ENCODE assay signal across 1 cellular context in the genomic region with DNA sequence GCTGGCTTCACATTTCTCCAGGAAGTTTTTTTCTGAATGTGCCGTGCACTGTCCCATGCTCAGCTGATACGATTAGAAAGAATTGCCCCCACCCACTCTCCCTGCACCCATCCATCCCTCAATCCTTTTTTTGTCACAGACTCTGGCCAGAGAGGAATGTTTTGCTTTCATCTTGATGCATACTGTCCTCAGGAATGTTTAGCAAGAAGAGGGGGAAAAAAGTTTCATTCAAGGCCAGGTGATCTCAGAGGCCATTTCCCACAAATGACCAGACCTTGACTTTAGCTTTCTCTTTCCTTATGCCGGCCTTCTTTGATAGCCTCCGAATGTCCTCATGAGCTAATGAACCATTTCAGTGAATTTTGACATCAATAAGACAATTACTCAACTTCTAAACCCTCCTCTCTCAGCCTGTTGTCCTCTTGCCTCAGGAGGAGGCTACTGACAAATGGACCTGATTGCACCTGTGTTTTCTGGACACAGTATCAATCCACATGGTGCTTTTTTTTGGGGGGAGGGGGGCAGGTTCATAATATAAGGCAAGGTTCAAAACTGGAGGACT.
TF ChIP-seq lines count a peak whose summit lies in the region.

No MANE protein-coding gene starts in this region.

TF ChIP-seq in HepG2, 621 proteins besides CTCF, POLR2A, EP300 and RAD21 (continued from another document and continues in another):
- TF ChIP-seq, protein P1, sequence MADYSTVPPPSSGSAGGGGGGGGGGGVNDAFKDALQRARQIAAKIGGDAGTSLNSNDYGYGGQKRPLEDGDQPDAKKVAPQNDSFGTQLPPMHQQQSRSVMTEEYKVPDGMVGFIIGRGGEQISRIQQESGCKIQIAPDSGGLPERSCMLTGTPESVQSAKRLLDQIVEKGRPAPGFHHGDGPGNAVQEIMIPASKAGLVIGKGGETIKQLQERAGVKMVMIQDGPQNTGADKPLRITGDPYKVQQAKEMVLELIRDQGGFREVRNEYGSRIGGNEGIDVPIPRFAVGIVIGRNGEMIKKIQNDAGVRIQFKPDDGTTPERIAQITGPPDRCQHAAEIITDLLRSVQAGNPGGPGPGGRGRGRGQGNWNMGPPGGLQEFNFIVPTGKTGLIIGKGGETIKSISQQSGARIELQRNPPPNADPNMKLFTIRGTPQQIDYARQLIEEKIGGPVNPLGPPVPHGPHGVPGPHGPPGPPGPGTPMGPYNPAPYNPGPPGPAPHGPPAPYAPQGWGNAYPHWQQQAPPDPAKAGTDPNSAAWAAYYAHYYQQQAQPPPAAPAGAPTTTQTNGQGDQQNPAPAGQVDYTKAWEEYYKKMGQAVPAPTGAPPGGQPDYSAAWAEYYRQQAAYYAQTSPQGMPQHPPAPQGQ (CRISPR knock-in tag; IDR thresholded peaks at IDR 0.05; ENCODE audit: borderline replicate concordance) = no peak
- TF ChIP-seq, protein P2, sequence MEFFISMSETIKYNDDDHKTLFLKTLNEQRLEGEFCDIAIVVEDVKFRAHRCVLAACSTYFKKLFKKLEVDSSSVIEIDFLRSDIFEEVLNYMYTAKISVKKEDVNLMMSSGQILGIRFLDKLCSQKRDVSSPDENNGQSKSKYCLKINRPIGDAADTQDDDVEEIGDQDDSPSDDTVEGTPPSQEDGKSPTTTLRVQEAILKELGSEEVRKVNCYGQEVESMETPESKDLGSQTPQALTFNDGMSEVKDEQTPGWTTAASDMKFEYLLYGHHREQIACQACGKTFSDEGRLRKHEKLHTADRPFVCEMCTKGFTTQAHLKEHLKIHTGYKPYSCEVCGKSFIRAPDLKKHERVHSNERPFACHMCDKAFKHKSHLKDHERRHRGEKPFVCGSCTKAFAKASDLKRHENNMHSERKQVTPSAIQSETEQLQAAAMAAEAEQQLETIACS (CRISPR knock-in tag; IDR thresholded peaks at IDR 0.05) = no peak
- TF ChIP-seq HOXA7 (CRISPR knock-in tag; IDR thresholded peaks at IDR 0.05) (no peak), SMARCE1 (IDR thresholded peaks at IDR 0.05; ENCODE audit: borderline replicate concordance) (no peak), SNRNP70 (IDR thresholded peaks at IDR 0.05; ENCODE audit: low read depth, low read length) (no peak), ZNF773 (CRISPR knock-in tag; IDR thresholded peaks at IDR 0.05; ENCODE audit: borderline replicate concordance) (no peak), CENPX (CRISPR knock-in tag; IDR thresholded peaks at IDR 0.05) (no peak), SIN3A (IDR thresholded peaks at IDR 0.05; ENCODE audit: borderline replicate concordance, low read depth, low read length) (no peak), ZSCAN22 (CRISPR knock-in tag; IDR thresholded peaks at IDR 0.05) (no peak), NFYC (CRISPR knock-in tag; IDR thresholded peaks at IDR 0.05) (peak; percentile 34; the same call in 1 of the 2 replicates), SNAPC2 (CRISPR knock-in tag; IDR thresholded peaks at IDR 0.05) (no peak), KDM6A (CRISPR knock-in tag; IDR thresholded peaks at IDR 0.05; ENCODE audit: low read depth) (peak; percentile 77), POGZ (CRISPR knock-in tag; IDR thresholded peaks at IDR 0.05) (peak; percentile 66), ELF3 (CRISPR knock-in tag; IDR thresholded peaks at IDR 0.05) (peak; percentile 90), ZNF382 (CRISPR knock-in tag; IDR thresholded peaks at IDR 0.05; ENCODE audit: borderline replicate concordance) (no peak), ZKSCAN5 (CRISPR knock-in tag; IDR thresholded peaks at IDR 0.05) (no peak), ZNF724P (CRISPR knock-in tag; IDR thresholded peaks at IDR 0.05; ENCODE audit: borderline replicate concordance) (no peak), ZNF83 (CRISPR knock-in tag; IDR thresholded peaks at IDR 0.05; ENCODE audit: borderline replicate concordance) (no peak), ZSCAN12 (CRISPR knock-in tag; IDR thresholded peaks at IDR 0.05) (no peak), DNMT1 (CRISPR knock-in tag; IDR thresholded peaks at IDR 0.05) (no peak), ZBTB42 (CRISPR knock-in tag; IDR thresholded peaks at IDR 0.05) (no peak), ZNF33B (CRISPR knock-in tag; IDR thresholded peaks at IDR 0.05) (no peak), FOXA3 (CRISPR knock-in tag; IDR thresholded peaks at IDR 0.05) (peak; percentile 81), ZNF841 (CRISPR knock-in tag; IDR thresholded peaks at IDR 0.05; ENCODE audit: borderline replicate concordance) (no peak), ZMAT3 (CRISPR knock-in tag; conservative IDR thresholded peaks at IDR 0.05) (no peak), HDAC6 (IDR thresholded peaks at IDR 0.05; ENCODE audit: low read depth, low read length) (no peak), ZSCAN20 (CRISPR knock-in tag; IDR thresholded peaks at IDR 0.05; ENCODE audit: borderline replicate concordance) (no peak), NCOA5 (CRISPR knock-in tag; IDR thresholded peaks at IDR 0.05) (no peak)
- TF ChIP-seq, protein P3, sequence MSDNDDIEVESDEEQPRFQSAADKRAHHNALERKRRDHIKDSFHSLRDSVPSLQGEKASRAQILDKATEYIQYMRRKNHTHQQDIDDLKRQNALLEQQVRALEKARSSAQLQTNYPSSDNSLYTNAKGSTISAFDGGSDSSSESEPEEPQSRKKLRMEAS (IDR thresholded peaks at IDR 0.05) = peak; percentile 52
- TF ChIP-seq, protein P4, sequence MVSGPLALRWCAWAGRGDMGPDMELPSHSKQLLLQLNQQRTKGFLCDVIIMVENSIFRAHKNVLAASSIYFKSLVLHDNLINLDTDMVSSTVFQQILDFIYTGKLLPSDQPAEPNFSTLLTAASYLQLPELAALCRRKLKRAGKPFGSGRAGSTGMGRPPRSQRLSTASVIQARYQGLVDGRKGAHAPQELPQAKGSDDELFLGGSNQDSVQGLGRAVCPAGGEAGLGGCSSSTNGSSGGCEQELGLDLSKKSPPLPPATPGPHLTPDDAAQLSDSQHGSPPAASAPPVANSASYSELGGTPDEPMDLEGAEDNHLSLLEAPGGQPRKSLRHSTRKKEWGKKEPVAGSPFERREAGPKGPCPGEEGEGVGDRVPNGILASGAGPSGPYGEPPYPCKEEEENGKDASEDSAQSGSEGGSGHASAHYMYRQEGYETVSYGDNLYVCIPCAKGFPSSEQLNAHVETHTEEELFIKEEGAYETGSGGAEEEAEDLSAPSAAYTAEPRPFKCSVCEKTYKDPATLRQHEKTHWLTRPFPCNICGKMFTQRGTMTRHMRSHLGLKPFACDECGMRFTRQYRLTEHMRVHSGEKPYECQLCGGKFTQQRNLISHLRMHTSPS (CRISPR knock-in tag; IDR thresholded peaks at IDR 0.05; ENCODE audit: low read depth) = no peak
- TF ChIP-seq, protein P5, sequence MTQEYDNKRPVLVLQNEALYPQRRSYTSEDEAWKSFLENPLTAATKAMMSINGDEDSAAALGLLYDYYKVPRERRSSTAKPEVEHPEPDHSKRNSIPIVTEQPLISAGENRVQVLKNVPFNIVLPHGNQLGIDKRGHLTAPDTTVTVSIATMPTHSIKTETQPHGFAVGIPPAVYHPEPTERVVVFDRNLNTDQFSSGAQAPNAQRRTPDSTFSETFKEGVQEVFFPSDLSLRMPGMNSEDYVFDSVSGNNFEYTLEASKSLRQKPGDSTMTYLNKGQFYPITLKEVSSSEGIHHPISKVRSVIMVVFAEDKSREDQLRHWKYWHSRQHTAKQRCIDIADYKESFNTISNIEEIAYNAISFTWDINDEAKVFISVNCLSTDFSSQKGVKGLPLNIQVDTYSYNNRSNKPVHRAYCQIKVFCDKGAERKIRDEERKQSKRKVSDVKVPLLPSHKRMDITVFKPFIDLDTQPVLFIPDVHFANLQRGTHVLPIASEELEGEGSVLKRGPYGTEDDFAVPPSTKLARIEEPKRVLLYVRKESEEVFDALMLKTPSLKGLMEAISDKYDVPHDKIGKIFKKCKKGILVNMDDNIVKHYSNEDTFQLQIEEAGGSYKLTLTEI (CRISPR knock-in tag; conservative IDR thresholded peaks at IDR 0.05) = no peak
- TF ChIP-seq, protein P6, sequence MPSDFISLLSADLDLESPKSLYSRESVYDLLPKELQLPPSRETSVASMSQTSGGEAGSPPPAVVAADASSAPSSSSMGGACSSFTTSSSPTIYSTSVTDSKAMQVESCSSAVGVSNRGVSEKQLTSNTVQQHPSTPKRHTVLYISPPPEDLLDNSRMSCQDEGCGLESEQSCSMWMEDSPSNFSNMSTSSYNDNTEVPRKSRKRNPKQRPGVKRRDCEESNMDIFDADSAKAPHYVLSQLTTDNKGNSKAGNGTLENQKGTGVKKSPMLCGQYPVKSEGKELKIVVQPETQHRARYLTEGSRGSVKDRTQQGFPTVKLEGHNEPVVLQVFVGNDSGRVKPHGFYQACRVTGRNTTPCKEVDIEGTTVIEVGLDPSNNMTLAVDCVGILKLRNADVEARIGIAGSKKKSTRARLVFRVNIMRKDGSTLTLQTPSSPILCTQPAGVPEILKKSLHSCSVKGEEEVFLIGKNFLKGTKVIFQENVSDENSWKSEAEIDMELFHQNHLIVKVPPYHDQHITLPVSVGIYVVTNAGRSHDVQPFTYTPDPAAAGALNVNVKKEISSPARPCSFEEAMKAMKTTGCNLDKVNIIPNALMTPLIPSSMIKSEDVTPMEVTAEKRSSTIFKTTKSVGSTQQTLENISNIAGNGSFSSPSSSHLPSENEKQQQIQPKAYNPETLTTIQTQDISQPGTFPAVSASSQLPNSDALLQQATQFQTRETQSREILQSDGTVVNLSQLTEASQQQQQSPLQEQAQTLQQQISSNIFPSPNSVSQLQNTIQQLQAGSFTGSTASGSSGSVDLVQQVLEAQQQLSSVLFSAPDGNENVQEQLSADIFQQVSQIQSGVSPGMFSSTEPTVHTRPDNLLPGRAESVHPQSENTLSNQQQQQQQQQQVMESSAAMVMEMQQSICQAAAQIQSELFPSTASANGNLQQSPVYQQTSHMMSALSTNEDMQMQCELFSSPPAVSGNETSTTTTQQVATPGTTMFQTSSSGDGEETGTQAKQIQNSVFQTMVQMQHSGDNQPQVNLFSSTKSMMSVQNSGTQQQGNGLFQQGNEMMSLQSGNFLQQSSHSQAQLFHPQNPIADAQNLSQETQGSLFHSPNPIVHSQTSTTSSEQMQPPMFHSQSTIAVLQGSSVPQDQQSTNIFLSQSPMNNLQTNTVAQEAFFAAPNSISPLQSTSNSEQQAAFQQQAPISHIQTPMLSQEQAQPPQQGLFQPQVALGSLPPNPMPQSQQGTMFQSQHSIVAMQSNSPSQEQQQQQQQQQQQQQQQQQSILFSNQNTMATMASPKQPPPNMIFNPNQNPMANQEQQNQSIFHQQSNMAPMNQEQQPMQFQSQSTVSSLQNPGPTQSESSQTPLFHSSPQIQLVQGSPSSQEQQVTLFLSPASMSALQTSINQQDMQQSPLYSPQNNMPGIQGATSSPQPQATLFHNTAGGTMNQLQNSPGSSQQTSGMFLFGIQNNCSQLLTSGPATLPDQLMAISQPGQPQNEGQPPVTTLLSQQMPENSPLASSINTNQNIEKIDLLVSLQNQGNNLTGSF (CRISPR knock-in tag; IDR thresholded peaks at IDR 0.05) = no peak
- TF ChIP-seq, protein P7, sequence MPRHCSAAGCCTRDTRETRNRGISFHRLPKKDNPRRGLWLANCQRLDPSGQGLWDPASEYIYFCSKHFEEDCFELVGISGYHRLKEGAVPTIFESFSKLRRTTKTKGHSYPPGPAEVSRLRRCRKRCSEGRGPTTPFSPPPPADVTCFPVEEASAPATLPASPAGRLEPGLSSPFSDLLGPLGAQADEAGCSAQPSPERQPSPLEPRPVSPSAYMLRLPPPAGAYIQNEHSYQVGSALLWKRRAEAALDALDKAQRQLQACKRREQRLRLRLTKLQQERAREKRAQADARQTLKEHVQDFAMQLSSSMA (CRISPR knock-in tag; IDR thresholded peaks at IDR 0.05) = no peak
- TF ChIP-seq, protein P8, sequence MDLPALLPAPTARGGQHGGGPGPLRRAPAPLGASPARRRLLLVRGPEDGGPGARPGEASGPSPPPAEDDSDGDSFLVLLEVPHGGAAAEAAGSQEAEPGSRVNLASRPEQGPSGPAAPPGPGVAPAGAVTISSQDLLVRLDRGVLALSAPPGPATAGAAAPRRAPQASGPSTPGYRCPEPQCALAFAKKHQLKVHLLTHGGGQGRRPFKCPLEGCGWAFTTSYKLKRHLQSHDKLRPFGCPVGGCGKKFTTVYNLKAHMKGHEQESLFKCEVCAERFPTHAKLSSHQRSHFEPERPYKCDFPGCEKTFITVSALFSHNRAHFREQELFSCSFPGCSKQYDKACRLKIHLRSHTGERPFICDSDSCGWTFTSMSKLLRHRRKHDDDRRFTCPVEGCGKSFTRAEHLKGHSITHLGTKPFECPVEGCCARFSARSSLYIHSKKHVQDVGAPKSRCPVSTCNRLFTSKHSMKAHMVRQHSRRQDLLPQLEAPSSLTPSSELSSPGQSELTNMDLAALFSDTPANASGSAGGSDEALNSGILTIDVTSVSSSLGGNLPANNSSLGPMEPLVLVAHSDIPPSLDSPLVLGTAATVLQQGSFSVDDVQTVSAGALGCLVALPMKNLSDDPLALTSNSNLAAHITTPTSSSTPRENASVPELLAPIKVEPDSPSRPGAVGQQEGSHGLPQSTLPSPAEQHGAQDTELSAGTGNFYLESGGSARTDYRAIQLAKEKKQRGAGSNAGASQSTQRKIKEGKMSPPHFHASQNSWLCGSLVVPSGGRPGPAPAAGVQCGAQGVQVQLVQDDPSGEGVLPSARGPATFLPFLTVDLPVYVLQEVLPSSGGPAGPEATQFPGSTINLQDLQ (CRISPR knock-in tag; IDR thresholded peaks at IDR 0.05) = no peak
- TF ChIP-seq, protein P9, sequence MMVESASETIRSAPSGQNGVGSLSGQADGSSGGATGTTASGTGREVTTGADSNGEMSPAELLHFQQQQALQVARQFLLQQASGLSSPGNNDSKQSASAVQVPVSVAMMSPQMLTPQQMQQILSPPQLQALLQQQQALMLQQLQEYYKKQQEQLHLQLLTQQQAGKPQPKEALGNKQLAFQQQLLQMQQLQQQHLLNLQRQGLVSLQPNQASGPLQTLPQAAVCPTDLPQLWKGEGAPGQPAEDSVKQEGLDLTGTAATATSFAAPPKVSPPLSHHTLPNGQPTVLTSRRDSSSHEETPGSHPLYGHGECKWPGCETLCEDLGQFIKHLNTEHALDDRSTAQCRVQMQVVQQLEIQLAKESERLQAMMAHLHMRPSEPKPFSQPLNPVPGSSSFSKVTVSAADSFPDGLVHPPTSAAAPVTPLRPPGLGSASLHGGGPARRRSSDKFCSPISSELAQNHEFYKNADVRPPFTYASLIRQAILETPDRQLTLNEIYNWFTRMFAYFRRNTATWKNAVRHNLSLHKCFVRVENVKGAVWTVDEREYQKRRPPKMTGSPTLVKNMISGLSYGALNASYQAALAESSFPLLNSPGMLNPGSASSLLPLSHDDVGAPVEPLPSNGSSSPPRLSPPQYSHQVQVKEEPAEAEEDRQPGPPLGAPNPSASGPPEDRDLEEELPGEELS (CRISPR knock-in tag; IDR thresholded peaks at IDR 0.05) = peak; percentile 91
- TF ChIP-seq, protein P10, sequence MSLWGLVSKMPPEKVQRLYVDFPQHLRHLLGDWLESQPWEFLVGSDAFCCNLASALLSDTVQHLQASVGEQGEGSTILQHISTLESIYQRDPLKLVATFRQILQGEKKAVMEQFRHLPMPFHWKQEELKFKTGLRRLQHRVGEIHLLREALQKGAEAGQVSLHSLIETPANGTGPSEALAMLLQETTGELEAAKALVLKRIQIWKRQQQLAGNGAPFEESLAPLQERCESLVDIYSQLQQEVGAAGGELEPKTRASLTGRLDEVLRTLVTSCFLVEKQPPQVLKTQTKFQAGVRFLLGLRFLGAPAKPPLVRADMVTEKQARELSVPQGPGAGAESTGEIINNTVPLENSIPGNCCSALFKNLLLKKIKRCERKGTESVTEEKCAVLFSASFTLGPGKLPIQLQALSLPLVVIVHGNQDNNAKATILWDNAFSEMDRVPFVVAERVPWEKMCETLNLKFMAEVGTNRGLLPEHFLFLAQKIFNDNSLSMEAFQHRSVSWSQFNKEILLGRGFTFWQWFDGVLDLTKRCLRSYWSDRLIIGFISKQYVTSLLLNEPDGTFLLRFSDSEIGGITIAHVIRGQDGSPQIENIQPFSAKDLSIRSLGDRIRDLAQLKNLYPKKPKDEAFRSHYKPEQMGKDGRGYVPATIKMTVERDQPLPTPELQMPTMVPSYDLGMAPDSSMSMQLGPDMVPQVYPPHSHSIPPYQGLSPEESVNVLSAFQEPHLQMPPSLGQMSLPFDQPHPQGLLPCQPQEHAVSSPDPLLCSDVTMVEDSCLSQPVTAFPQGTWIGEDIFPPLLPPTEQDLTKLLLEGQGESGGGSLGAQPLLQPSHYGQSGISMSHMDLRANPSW (CRISPR knock-in tag; IDR thresholded peaks at IDR 0.05; ENCODE audit: borderline replicate concordance) = no peak
